1 cellular context compared by ENCODE assay signal in the genomic region with DNA sequence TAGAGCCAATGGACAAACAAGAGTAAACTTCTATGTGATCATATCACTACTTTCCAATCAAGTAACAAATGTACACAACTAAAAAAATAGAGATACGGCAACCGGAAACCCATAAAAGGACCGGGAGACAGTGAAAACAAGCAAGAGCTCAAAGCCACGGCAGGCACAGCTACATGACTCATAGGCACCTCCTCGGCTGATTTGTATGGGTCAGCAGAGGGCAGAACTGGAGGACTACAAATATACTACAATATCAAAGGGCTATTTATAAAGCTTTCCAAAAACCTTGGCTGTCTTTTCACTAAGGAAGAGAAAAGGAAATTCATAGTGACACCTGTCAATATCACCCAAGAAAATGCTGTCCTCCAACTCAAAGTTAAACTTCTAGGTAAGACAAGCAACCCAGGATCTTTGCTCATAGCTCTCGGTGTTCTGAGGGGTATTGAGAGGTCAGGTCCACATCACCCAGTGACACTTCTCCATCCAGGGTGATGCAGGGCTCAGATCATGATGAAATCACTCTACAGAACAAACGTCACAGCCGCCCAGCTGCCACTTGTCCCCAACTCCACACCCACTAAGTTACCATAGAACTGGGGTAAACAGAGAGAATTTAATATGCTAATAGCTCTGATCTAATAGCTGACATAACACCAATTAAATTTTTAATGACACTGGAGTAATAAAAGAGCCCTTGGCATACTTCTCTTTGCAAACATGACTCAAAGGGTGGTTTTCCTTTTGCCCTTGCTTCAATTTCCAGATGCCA.
TF ChIP-seq lines count a peak whose summit lies in the region.

No MANE protein-coding gene starts in this region.

TF ChIP-seq in K562, 482 proteins besides CTCF, POLR2A, EP300 and RAD21 (continued from another document and continues in another):
- TF ChIP-seq ZNF133 (CRISPR knock-in tag; IDR thresholded peaks at IDR 0.05) = no peak
- no peak for TF ChIP-seq PHF21A (IDR thresholded peaks at IDR 0.05; ENCODE audit: borderline replicate concordance, low read depth)
- no peak for TF ChIP-seq CC2D1A (IDR thresholded peaks at IDR 0.05)
- TF ChIP-seq, protein P1, sequence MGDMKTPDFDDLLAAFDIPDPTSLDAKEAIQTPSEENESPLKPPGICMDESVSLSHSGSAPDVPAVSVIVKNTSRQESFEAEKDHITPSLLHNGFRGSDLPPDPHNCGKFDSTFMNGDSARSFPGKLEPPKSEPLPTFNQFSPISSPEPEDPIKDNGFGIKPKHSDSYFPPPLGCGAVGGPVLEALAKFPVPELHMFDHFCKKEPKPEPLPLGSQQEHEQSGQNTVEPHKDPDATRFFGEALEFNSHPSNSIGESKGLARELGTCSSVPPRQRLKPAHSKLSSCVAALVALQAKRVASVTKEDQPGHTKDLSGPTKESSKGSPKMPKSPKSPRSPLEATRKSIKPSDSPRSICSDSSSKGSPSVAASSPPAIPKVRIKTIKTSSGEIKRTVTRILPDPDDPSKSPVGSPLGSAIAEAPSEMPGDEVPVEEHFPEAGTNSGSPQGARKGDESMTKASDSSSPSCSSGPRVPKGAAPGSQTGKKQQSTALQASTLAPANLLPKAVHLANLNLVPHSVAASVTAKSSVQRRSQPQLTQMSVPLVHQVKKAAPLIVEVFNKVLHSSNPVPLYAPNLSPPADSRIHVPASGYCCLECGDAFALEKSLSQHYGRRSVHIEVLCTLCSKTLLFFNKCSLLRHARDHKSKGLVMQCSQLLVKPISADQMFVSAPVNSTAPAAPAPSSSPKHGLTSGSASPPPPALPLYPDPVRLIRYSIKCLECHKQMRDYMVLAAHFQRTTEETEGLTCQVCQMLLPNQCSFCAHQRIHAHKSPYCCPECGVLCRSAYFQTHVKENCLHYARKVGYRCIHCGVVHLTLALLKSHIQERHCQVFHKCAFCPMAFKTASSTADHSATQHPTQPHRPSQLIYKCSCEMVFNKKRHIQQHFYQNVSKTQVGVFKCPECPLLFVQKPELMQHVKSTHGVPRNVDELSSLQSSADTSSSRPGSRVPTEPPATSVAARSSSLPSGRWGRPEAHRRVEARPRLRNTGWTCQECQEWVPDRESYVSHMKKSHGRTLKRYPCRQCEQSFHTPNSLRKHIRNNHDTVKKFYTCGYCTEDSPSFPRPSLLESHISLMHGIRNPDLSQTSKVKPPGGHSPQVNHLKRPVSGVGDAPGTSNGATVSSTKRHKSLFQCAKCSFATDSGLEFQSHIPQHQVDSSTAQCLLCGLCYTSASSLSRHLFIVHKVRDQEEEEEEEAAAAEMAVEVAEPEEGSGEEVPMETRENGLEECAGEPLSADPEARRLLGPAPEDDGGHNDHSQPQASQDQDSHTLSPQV (IDR thresholded peaks at IDR 0.05) = no peak
- no peak for TF ChIP-seq POLR3A (IDR thresholded peaks at IDR 0.05; ENCODE audit: borderline replicate concordance, extremely low read depth, insufficient read depth, insufficient read length)
- TF ChIP-seq, protein P2, sequence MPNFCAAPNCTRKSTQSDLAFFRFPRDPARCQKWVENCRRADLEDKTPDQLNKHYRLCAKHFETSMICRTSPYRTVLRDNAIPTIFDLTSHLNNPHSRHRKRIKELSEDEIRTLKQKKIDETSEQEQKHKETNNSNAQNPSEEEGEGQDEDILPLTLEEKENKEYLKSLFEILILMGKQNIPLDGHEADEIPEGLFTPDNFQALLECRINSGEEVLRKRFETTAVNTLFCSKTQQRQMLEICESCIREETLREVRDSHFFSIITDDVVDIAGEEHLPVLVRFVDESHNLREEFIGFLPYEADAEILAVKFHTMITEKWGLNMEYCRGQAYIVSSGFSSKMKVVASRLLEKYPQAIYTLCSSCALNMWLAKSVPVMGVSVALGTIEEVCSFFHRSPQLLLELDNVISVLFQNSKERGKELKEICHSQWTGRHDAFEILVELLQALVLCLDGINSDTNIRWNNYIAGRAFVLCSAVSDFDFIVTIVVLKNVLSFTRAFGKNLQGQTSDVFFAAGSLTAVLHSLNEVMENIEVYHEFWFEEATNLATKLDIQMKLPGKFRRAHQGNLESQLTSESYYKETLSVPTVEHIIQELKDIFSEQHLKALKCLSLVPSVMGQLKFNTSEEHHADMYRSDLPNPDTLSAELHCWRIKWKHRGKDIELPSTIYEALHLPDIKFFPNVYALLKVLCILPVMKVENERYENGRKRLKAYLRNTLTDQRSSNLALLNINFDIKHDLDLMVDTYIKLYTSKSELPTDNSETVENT (CRISPR knock-in tag; IDR thresholded peaks at IDR 0.05) = no peak
- no peak; the same call in 1 of the 2 replicates for TF ChIP-seq CBFA2T3 (IDR thresholded peaks at IDR 0.05)
- TF ChIP-seq ZNF644 (tag; IDR thresholded peaks at IDR 0.05; ENCODE audit: low read depth) = no peak
- TF ChIP-seq STAG1 (CRISPR knock-in tag; IDR thresholded peaks at IDR 0.05; ENCODE audit: borderline replicate concordance) = no peak
- TF ChIP-seq, protein P3, sequence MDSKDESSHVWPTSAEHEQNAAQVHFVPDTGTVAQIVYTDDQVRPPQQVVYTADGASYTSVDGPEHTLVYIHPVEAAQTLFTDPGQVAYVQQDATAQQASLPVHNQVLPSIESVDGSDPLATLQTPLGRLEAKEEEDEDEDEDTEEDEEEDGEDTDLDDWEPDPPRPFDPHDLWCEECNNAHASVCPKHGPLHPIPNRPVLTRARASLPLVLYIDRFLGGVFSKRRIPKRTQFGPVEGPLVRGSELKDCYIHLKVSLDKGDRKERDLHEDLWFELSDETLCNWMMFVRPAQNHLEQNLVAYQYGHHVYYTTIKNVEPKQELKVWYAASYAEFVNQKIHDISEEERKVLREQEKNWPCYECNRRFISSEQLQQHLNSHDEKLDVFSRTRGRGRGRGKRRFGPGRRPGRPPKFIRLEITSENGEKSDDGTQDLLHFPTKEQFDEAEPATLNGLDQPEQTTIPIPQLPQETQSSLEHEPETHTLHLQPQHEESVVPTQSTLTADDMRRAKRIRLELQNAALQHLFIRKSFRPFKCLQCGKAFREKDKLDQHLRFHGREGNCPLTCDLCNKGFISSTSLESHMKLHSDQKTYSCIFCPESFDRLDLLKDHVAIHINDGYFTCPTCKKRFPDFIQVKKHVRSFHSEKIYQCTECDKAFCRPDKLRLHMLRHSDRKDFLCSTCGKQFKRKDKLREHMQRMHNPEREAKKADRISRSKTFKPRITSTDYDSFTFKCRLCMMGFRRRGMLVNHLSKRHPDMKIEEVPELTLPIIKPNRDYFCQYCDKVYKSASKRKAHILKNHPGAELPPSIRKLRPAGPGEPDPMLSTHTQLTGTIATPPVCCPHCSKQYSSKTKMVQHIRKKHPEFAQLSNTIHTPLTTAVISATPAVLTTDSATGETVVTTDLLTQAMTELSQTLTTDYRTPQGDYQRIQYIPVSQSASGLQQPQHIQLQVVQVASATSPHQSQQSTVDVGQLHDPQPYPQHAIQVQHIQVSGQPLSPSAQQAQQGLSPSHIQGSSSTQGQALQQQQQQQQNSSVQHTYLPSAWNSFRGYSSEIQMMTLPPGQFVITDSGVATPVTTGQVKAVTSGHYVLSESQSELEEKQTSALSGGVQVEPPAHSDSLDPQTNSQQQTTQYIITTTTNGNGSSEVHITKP (IDR thresholded peaks at IDR 0.05; ENCODE audit: partially characterized antibody) = no peak
- no peak for TF ChIP-seq HDAC2 (IDR thresholded peaks at IDR 0.05)
- TF ChIP-seq MTA2 (IDR thresholded peaks at IDR 0.05; ENCODE audit: low read depth) = no peak
- TF ChIP-seq E2F3 (CRISPR knock-in tag; IDR thresholded peaks at IDR 0.05) = no peak
- TF ChIP-seq MEF2D (tag; conservative IDR thresholded peaks at IDR 0.05; ENCODE audit: low read depth) = 0 out of 2 replicates have a peak, but pooled peaks have one; percentile 52
- TF ChIP-seq KHSRP (IDR thresholded peaks at IDR 0.05) = no peak
- no peak for TF ChIP-seq CREBBP (IDR thresholded peaks at IDR 0.05; ENCODE audit: low read depth, low read length)
- TF ChIP-seq ETS2 (tag; IDR thresholded peaks at IDR 0.05; ENCODE audit: borderline replicate concordance, poor library complexity, severe bottlenecking) = no peak
- no peak for TF ChIP-seq MCM7 (IDR thresholded peaks at IDR 0.05)
- TF ChIP-seq, protein P4, sequence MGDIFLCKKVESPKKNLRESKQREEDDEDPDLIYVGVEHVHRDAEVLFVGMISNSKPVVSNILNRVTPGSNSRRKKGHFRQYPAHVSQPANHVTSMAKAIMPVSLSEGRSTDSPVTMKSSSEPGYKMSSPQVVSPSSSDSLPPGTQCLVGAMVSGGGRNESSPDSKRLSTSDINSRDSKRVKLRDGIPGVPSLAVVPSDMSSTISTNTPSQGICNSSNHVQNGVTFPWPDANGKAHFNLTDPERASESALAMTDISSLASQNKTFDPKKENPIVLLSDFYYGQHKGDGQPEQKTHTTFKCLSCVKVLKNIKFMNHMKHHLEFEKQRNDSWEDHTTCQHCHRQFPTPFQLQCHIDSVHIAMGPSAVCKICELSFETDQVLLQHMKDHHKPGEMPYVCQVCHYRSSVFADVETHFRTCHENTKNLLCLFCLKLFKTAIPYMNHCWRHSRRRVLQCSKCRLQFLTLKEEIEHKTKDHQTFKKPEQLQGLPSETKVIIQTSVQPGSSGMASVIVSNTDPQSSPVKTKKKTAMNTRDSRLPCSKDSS (IDR thresholded peaks at IDR 0.05; ENCODE audit: low read depth, partially characterized antibody) = no peak
- peak; percentile 97 for TF ChIP-seq FOSL1 (tag; conservative IDR thresholded peaks at IDR 0.05)
- TF ChIP-seq KLF1 (tag; IDR thresholded peaks at IDR 0.05) = peak; percentile 70
- no peak for TF ChIP-seq GTF2F1 (IDR thresholded peaks at IDR 0.05; ENCODE audit: low read depth, low read length)
- TF ChIP-seq ZSCAN32 (CRISPR knock-in tag; IDR thresholded peaks at IDR 0.05) = no peak
- no peak for TF ChIP-seq SRSF1 (IDR thresholded peaks at IDR 0.05; ENCODE audit: low read depth, low read length)
- TF ChIP-seq, protein P5, sequence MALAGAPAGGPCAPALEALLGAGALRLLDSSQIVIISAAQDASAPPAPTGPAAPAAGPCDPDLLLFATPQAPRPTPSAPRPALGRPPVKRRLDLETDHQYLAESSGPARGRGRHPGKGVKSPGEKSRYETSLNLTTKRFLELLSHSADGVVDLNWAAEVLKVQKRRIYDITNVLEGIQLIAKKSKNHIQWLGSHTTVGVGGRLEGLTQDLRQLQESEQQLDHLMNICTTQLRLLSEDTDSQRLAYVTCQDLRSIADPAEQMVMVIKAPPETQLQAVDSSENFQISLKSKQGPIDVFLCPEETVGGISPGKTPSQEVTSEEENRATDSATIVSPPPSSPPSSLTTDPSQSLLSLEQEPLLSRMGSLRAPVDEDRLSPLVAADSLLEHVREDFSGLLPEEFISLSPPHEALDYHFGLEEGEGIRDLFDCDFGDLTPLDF (CRISPR knock-in tag; IDR thresholded peaks at IDR 0.05) = no peak
- no peak for TF ChIP-seq TEAD2 (tag; IDR thresholded peaks at IDR 0.05)
- TF ChIP-seq RNF2 (IDR thresholded peaks at IDR 0.05) = no peak
- TF ChIP-seq ZNF121 (CRISPR knock-in tag; conservative IDR thresholded peaks at IDR 0.05) = no peak
- TF ChIP-seq, protein P6, sequence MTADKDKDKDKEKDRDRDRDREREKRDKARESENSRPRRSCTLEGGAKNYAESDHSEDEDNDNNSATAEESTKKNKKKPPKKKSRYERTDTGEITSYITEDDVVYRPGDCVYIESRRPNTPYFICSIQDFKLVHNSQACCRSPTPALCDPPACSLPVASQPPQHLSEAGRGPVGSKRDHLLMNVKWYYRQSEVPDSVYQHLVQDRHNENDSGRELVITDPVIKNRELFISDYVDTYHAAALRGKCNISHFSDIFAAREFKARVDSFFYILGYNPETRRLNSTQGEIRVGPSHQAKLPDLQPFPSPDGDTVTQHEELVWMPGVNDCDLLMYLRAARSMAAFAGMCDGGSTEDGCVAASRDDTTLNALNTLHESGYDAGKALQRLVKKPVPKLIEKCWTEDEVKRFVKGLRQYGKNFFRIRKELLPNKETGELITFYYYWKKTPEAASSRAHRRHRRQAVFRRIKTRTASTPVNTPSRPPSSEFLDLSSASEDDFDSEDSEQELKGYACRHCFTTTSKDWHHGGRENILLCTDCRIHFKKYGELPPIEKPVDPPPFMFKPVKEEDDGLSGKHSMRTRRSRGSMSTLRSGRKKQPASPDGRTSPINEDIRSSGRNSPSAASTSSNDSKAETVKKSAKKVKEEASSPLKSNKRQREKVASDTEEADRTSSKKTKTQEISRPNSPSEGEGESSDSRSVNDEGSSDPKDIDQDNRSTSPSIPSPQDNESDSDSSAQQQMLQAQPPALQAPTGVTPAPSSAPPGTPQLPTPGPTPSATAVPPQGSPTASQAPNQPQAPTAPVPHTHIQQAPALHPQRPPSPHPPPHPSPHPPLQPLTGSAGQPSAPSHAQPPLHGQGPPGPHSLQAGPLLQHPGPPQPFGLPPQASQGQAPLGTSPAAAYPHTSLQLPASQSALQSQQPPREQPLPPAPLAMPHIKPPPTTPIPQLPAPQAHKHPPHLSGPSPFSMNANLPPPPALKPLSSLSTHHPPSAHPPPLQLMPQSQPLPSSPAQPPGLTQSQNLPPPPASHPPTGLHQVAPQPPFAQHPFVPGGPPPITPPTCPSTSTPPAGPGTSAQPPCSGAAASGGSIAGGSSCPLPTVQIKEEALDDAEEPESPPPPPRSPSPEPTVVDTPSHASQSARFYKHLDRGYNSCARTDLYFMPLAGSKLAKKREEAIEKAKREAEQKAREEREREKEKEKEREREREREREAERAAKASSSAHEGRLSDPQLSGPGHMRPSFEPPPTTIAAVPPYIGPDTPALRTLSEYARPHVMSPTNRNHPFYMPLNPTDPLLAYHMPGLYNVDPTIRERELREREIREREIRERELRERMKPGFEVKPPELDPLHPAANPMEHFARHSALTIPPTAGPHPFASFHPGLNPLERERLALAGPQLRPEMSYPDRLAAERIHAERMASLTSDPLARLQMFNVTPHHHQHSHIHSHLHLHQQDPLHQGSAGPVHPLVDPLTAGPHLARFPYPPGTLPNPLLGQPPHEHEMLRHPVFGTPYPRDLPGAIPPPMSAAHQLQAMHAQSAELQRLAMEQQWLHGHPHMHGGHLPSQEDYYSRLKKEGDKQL (CRISPR knock-in tag; IDR thresholded peaks at IDR 0.05; ENCODE audit: borderline replicate concordance) = no peak
- TF ChIP-seq TGIF2 (CRISPR knock-in tag; IDR thresholded peaks at IDR 0.05) = no peak
- no peak for TF ChIP-seq NR4A1 (CRISPR knock-in tag; IDR thresholded peaks at IDR 0.05)
- TF ChIP-seq NR4A1 (tag; IDR thresholded peaks at IDR 0.05) = no peak
- TF ChIP-seq ASH1L (IDR thresholded peaks at IDR 0.05; ENCODE audit: borderline replicate concordance, low read depth, partially characterized antibody) = no peak
- TF ChIP-seq LCOR (CRISPR knock-in tag; IDR thresholded peaks at IDR 0.05) = no peak
- TF ChIP-seq, protein P7, sequence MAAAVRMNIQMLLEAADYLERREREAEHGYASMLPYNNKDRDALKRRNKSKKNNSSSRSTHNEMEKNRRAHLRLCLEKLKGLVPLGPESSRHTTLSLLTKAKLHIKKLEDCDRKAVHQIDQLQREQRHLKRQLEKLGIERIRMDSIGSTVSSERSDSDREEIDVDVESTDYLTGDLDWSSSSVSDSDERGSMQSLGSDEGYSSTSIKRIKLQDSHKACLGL (CRISPR knock-in tag; IDR thresholded peaks at IDR 0.05; ENCODE audit: borderline replicate concordance, poor library complexity, severe bottlenecking) = no peak
- TF ChIP-seq CREB1 (IDR thresholded peaks at IDR 0.05) = peak; percentile 94
- TF ChIP-seq CREB1 (CRISPR knock-in tag; IDR thresholded peaks at IDR 0.05) = peak; percentile 78
- no peak for TF ChIP-seq ZNF324 (CRISPR knock-in tag; IDR thresholded peaks at IDR 0.05)
- TF ChIP-seq CBX3 (IDR thresholded peaks at IDR 0.05; ENCODE audit: borderline replicate concordance in 1 of 2, low read length in 2 of 2) = no peak
- no peak for TF ChIP-seq NFXL1 (CRISPR knock-in tag; IDR thresholded peaks at IDR 0.05)
- no peak for TF ChIP-seq NELFE (IDR thresholded peaks at IDR 0.05; ENCODE audit: insufficient read depth, insufficient read length)
- TF ChIP-seq ZNF551 (CRISPR knock-in tag; IDR thresholded peaks at IDR 0.05) = no peak
- no peak for TF ChIP-seq ZNF12 (CRISPR knock-in tag; IDR thresholded peaks at IDR 0.05)
- no peak for TF ChIP-seq SP1 (CRISPR knock-in tag; IDR thresholded peaks at IDR 0.05)
- no peak for TF ChIP-seq ERF (CRISPR knock-in tag; IDR thresholded peaks at IDR 0.05)
